2 cellular contexts compared by ENCODE assay signal in genomic region chr9:21750021-21750735, GRCh38.
TF ChIP-seq lines count a peak whose summit lies in the region.

No MANE protein-coding gene starts in this region.

TF ChIP-seq in IMR-90, 13 proteins besides CTCF, POLR2A, EP300 and RAD21:
- no peak for TF ChIP-seq RFX5 (IDR thresholded peaks at IDR 0.05; ENCODE audit: low read depth, low read length)
- no peak for TF ChIP-seq SMC3 (IDR thresholded peaks at IDR 0.05; ENCODE audit: low read depth, low read length)
- TF ChIP-seq CEBPB (IDR thresholded peaks at IDR 0.05; ENCODE audit: low read depth, low read length), result 0 out of 2 replicates have a peak, but pooled peaks have one; percentile 36

TF ChIP-seq in endothelial cell of umbilical vein, 7 proteins besides CTCF, POLR2A, EP300 and RAD21:
- TF ChIP-seq GATA2 (IDR thresholded peaks at IDR 0.05; ENCODE audit: insufficient read depth, insufficient read length, low read depth, low read length) (no peak), FOS (IDR thresholded peaks at IDR 0.05; ENCODE audit: borderline replicate concordance, insufficient read depth, low read length) (no peak), POLR2AphosphoS5 (IDR thresholded peaks at IDR 0.05; ENCODE audit: insufficient read depth, low read depth, low read length) (no peak), MYC (IDR thresholded peaks at IDR 0.05; ENCODE audit: low read depth, low read length) (no peak), EZH2 (IDR thresholded peaks at IDR 0.05; ENCODE audit: borderline replicate concordance, low read depth, low read length, severe bottlenecking) (no peak), JUN (IDR thresholded peaks at IDR 0.05; ENCODE audit: borderline replicate concordance, insufficient read depth, insufficient read length, low read depth) (no peak)
- TF ChIP-seq, protein P1, sequence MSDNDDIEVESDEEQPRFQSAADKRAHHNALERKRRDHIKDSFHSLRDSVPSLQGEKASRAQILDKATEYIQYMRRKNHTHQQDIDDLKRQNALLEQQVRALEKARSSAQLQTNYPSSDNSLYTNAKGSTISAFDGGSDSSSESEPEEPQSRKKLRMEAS (IDR thresholded peaks at IDR 0.05; ENCODE audit: insufficient read depth, insufficient read length), result no peak
